Comparison of ENCODE assay signal across 19 cellular contexts in the genomic region with DNA sequence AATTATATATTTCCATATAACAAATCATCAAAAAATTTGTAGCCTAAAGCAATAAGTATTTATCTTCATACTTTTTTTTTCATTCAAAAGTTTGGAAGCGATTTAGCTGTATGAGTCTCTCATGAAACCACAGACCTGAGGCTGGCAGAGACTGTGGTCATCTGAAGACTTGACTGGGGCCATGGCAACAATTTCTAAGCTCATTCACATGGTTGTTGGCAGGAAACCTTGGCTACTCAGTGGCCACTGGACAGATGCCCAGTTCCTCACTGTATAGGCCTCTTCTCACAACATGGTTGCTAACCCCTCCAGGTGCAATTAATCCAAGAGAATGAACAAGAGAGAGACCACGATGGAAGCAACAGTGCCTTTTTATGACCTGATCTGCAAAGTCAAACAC.
DNase-seq lines count a peak whose midpoint lies in the region; TF ChIP-seq lines count a peak whose summit lies in the region.
"Had no signal": no experiment of that assay in that cellular context is flagged by ENCODE, and none has a peak within 500 bp of the region (broad histone marks: within the 10 kb centered on the region; RNA-seq: fewer than 3 reads in every experiment).

No MANE protein-coding gene starts in this region.

- intact Hi-C loops in MCF 10A (cut with micrococcal nuclease) (no loop called here), breast epithelium (cut with DNase I; ENCODE audit: low total_unique reads) (no loop called here)

- TF ChIP-seq POLR2A in breast epithelium (IDR thresholded peaks at IDR 0.05): no peak

- peaks cover under 1% of the 10 kb centered on the region for H3K36me3 Mint-ChIP-seq in MCF 10A (ENCODE audit: insufficient read depth, unreplicated experiment)
- H3K36me3 Mint-ChIP-seq: CD8-positive, alpha-beta T cell; naive B cell; WTC11 had no signal

- no peak overlapping the region for H3K27ac Mint-ChIP-seq in MCF 10A (ENCODE audit: low read depth, unreplicated experiment)
- H3K27ac Mint-ChIP-seq: activated naive CD4-positive, alpha-beta T cell treated with anti-CD3 and anti-CD28 coated beads for 36 hours; CD8-positive, alpha-beta T cell; naive B cell; WTC11 had no signal

- POLR2A ChIA-PET in MCF 10A (lab: Yijun Ruan, JAX): no interaction called here

- peaks cover 25% of the 10 kb centered on the region for H3K9me3 Mint-ChIP-seq in MCF 10A (ENCODE audit: unreplicated experiment)
- H3K9me3 Mint-ChIP-seq: WTC11 had no signal

- H3K4me1 Mint-ChIP-seq in MCF 10A (ENCODE audit: insufficient read depth, unreplicated experiment): no peaks in the 10 kb centered on the region
- H3K4me1 Mint-ChIP-seq: naive B cell, WTC11 had no signal

- H3K36me3 ChIP-seq in breast epithelium: no peaks in the 10 kb centered on the region
- H3K36me3 ChIP-seq: left lung, spleen had no signal

- DNase-seq in MCF 10A (ENCODE audit: unreplicated experiment): peak; percentile 36
- DNase-seq in breast epithelium (ENCODE audit: low spot score in 2 of 2): no peak
- DNase-seq in NCI-H774 (lab: John Stamatoyannopoulos, UW): peak; percentile 43
- peak; percentile 4 for DNase-seq in fibroblast of gingiva (ENCODE audit: low read depth)
- DNase-seq in stromal cell of bone marrow (ENCODE audit: low read depth): peak; percentile 49
- no peak for DNase-seq in activated T-cell treated with anti-CD3 and anti-CD28 coated beads for 4 hours
- DNase-seq in activated CD4-positive, alpha-beta T cell treated with anti-CD3 and anti-CD28 coated beads, Interleukin-2, amount 50 U/mL, for 1 hour: no peak
- DNase-seq in SIG-M5 treated with dmso at 0.1 percent for 504 hours (lab: John Stamatoyannopoulos, UW; ENCODE audit: unreplicated experiment): no peak
- DNase-seq: activated CD8-positive, alpha-beta memory T cell treated with anti-CD3 and anti-CD28 coated beads, Interleukin-2, amount 50 U/mL, for 4 hours; activated naive CD4-positive, alpha-beta T cell treated with anti-CD3 and anti-CD28 coated beads for 36 hours; CD8-positive, alpha-beta T cell; left lung; naive B cell; NCI-H1436 treated with DMSO at 0.1 percent for 48 hours; NCI-H510A; spleen; stimulated activated naive CD4-positive, alpha-beta T cell treated with Interleukin-2 at 50 U/mL for 16 hours had no signal

- TF ChIP-seq CTCF in MCF 10A (IDR thresholded peaks at IDR 0.05; ENCODE audit: unreplicated experiment) (no peak), breast epithelium (IDR thresholded peaks at IDR 0.05) (no peak)

- H3K27me3 Mint-ChIP-seq in MCF 10A (ENCODE audit: insufficient read depth, unreplicated experiment): no peaks in the 10 kb centered on the region
- H3K27me3 Mint-ChIP-seq: naive B cell had no signal

- no peak overlapping the region for H3K4me3 Mint-ChIP-seq in MCF 10A (ENCODE audit: unreplicated experiment)
- H3K4me3 Mint-ChIP-seq: activated naive CD4-positive, alpha-beta T cell treated with anti-CD3 and anti-CD28 coated beads for 36 hours; CD8-positive, alpha-beta T cell; naive B cell; WTC11 had no signal

- CTCF ChIA-PET in MCF 10A (lab: Yijun Ruan, JAX): interaction anchor here (0.6 to 0.7 kb wide), 2 partner anchors 20 to 1667 kb away, joined by 3 read pairs; no protein-coding TSS in a partner anchor

- H3K27ac ChIP-seq in breast epithelium: no peak overlapping the region
- H3K27ac ChIP-seq: left lung, parathyroid adenoma, spleen had no signal

- no peaks in the 10 kb centered on the region for H3K4me1 ChIP-seq in breast epithelium
- H3K4me1 ChIP-seq: left lung, parathyroid adenoma, spleen had no signal

- H3K9me3 ChIP-seq in breast epithelium: peaks cover 0 to 4% of the 10 kb centered on the region in 2 donors
- H3K9me3 ChIP-seq: spleen had no signal

- no peaks in the 10 kb centered on the region for H3K27me3 ChIP-seq in breast epithelium
- H3K27me3 ChIP-seq: left lung, spleen had no signal

- no TSS peak for BruUV-seq in MCF 10A (replicated peaks; lab: Mats Ljungman, UMichigan)

- H3K4me3 ChIP-seq in breast epithelium: no peak overlapping the region
- H3K4me3 ChIP-seq: left lung, spleen had no signal

Comparison
In these comparisons a context has a peak if more than half of its experiments do, and no peak if none do; other contexts are left out.
1. DNase-seq: peak in MCF 10A (single experiment), NCI-H774 (single experiment), fibroblast of gingiva (single experiment) and stromal cell of bone marrow (single experiment); none in breast epithelium (0 of 2), activated T-cell treated with anti-CD3 and anti-CD28 coated beads for 4 hours (single experiment), activated CD4-positive, alpha-beta T cell treated with anti-CD3 and anti-CD28 coated beads, Interleukin-2, amount 50 U/mL, for 1 hour (single experiment) and SIG-M5 treated with dmso at 0.1 percent for 504 hours (single experiment).